8 cellular contexts compared by ENCODE assay signal in the genomic region with DNA sequence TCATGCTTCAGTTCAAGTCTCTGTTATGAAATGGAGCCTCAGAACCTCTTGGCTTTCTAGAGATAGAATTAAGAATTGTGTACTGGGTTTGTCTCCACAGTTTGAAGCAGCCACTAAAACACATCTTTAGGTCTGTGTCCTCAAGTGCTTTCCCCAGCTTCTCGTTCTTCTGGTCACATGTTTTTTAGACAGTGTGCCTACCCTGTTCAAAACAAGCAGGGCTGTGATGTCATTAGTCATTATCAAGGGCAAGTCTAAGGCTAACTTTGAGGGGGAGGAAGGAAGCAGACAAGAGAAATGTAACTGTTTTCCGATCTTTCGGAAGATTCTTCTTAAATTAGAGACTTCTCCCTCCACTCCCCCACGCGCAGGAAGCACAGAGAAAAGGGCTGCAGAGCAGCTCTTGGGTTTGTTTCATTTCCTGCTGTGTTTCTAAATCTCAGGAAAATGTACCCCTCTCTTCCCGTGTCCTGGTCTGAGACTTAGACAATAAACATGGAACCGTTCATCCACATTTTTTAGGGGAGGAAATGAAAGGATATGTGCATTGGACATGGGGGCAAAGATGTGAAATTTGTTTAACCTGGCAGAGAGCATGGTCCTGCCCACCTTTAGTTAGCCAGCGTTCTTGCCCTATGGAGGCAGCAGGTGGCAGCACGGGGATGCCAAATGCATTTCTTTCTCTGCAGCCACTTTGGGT. TPM values are rescaled to one million over a fixed set of nuclear protein-coding genes. Genes with fewer than 3 reads are reported as not detected.
DNase-seq lines count a peak whose midpoint lies in the region; ATAC-seq lines count a peak whose summit lies in the region.

No MANE protein-coding gene starts in this region.

- intact Hi-C loops in sciatic nerve (cut with DNase I): no loop called here

- H3K36me3 ChIP-seq in CD4-positive, CD25-positive, alpha-beta regulatory T cell (ENCODE audit: control insufficient read depth, insufficient read depth, low read length): peaks cover 25% of the 10 kb centered on the region

- H3K4me3 ChIP-seq in CD4-positive, CD25-positive, alpha-beta regulatory T cell (ENCODE audit: low read depth, low read length): peak overlapping the region; percentile 80

- CTCF ChIA-PET in activated naive CD4-positive, alpha-beta T cell treated with anti-CD3 and anti-CD28 coated beads, Interleukin-2, amount 10 ng/mL, durations not matched to agents 7 days and 5 days (lab: Charles Lee): interaction anchor here (0.8 to 3.8 kb wide), 20 partner anchors 13 to 593 kb away, joined by 3 to 65 read pairs (median 4); a partner anchor contains a TSS

- no peaks in the 10 kb centered on the region for H3K27me3 ChIP-seq in CD4-positive, CD25-positive, alpha-beta regulatory T cell (ENCODE audit: control insufficient read depth, insufficient read depth, low read length)

- H3K27ac Mint-ChIP-seq in CD4-positive, CD25-positive, alpha-beta regulatory T cell: peak overlapping the region; percentile 92 to 96 (median 94)
- H3K27ac Mint-ChIP-seq in activated naive CD4-positive, alpha-beta T cell treated with anti-CD3 and anti-CD28 coated beads, Interleukin-2, amount 10 ng/mL, durations not matched to agents 7 days and 5 days: peak overlapping the region; percentile 90

- peak; percentile 29 to 81 (median 64) for DNase-seq in CD4-positive, CD25-positive, alpha-beta regulatory T cell
- DNase-seq in H4 (ENCODE audit: low spot score): peak; percentile 44
- DNase-seq in OCI-M1 (lab: John Stamatoyannopoulos, UW): peak; percentile 84
- DNase-seq in activated naive CD4-positive, alpha-beta T cell treated with anti-CD3 and anti-CD28 coated beads, Interleukin-2, amount 10 ng/mL, durations not matched to agents 7 days and 5 days: peak; percentile 66
- peak; percentile 37 for DNase-seq in globus pallidus (ENCODE audit: low spot score)
- no peak for DNase-seq in sciatic nerve (ENCODE audit: low spot score)
- DNase-seq in T1000 (lab: John Stamatoyannopoulos, UW): no peak

- no peaks in the 10 kb centered on the region for H3K9me3 ChIP-seq in CD4-positive, CD25-positive, alpha-beta regulatory T cell (ENCODE audit: control insufficient read depth in 2 of 2, low read length in 2 of 2)

- peak overlapping the region; percentile 79 for H3K27ac ChIP-seq in CD4-positive, CD25-positive, alpha-beta regulatory T cell (ENCODE audit: insufficient read depth, low read length, poor library complexity, severe bottlenecking)

- peak; percentile 75 to 76 for ATAC-seq in CD4-positive, CD25-positive, alpha-beta regulatory T cell (ENCODE audit: low read depth in 2 of 2)
- ATAC-seq in sciatic nerve: peak; percentile 32
- no peak for ATAC-seq in HG02938 (IDR thresholded peaks at IDR 0.05; ENCODE audit: unreplicated experiment)

- H3K4me1 Mint-ChIP-seq in CD4-positive, CD25-positive, alpha-beta regulatory T cell: peaks cover 14 to 43% (median 23%) of the 10 kb centered on the region in 4 donors
- H3K4me1 Mint-ChIP-seq in activated naive CD4-positive, alpha-beta T cell treated with anti-CD3 and anti-CD28 coated beads, Interleukin-2, amount 10 ng/mL, durations not matched to agents 7 days and 5 days: peaks cover 51% of the 10 kb centered on the region

- H3K4me3 Mint-ChIP-seq in CD4-positive, CD25-positive, alpha-beta regulatory T cell: peak overlapping the region; percentile 82 to 91 (median 88)
- peak overlapping the region; percentile 56 for H3K4me3 Mint-ChIP-seq in activated naive CD4-positive, alpha-beta T cell treated with anti-CD3 and anti-CD28 coated beads, Interleukin-2, amount 10 ng/mL, durations not matched to agents 7 days and 5 days

- peaks cover 28% of the 10 kb centered on the region for H3K4me1 ChIP-seq in CD4-positive, CD25-positive, alpha-beta regulatory T cell (ENCODE audit: control insufficient read depth, insufficient read depth, low read length, poor library complexity, severe bottlenecking)

- peaks cover 2% of the 10 kb centered on the region for H3K36me3 Mint-ChIP-seq in CD4-positive, CD25-positive, alpha-beta regulatory T cell
- peaks cover 24% of the 10 kb centered on the region for H3K36me3 Mint-ChIP-seq in activated naive CD4-positive, alpha-beta T cell treated with anti-CD3 and anti-CD28 coated beads, Interleukin-2, amount 10 ng/mL, durations not matched to agents 7 days and 5 days

- H3K27me3 Mint-ChIP-seq in CD4-positive, CD25-positive, alpha-beta regulatory T cell: no peaks in the 10 kb centered on the region
- H3K27me3 Mint-ChIP-seq in activated naive CD4-positive, alpha-beta T cell treated with anti-CD3 and anti-CD28 coated beads, Interleukin-2, amount 10 ng/mL, durations not matched to agents 7 days and 5 days: peaks cover 13% of the 10 kb centered on the region

- no peaks in the 10 kb centered on the region for H3K9me3 Mint-ChIP-seq in CD4-positive, CD25-positive, alpha-beta regulatory T cell
- H3K9me3 Mint-ChIP-seq in activated naive CD4-positive, alpha-beta T cell treated with anti-CD3 and anti-CD28 coated beads, Interleukin-2, amount 10 ng/mL, durations not matched to agents 7 days and 5 days: no peaks in the 10 kb centered on the region

RNA-seq across cellular contexts. Expression of a gene that starts 3.1 kb away (rescaled TPM):
- 15.9 TPM for total RNA-seq in CD4-positive, CD25-positive, alpha-beta regulatory T cell
- polyA plus RNA-seq in CD4-positive, CD25-positive, alpha-beta regulatory T cell: 10 to 100 TPM; 31.0 to 43.7 (median 34.6) TPM
- 51.1 and 52.7 TPM in 2 replicates for total RNA-seq in H4 (2014; rRNA removed; shearing (Covaris generic))
- 14.7 TPM for total RNA-seq in sciatic nerve

RNA-seq across cellular contexts. Expression of a gene that starts 18.6 kb away (rescaled TPM):
- total RNA-seq in CD4-positive, CD25-positive, alpha-beta regulatory T cell: not detected
- under 1 TPM in 1 of 4 donors, not detected in 3; 0.09 TPM for polyA plus RNA-seq in CD4-positive, CD25-positive, alpha-beta regulatory T cell
- total RNA-seq in H4 (2014; rRNA removed; shearing (Covaris generic)): not detected in 2 replicates
- total RNA-seq in sciatic nerve: not detected

RNA-seq across cellular contexts. Expression of a gene that starts 28.7 kb away (rescaled TPM):
- not detected for total RNA-seq in CD4-positive, CD25-positive, alpha-beta regulatory T cell
- not detected for polyA plus RNA-seq in CD4-positive, CD25-positive, alpha-beta regulatory T cell
- not detected in 2 replicates for total RNA-seq in H4 (2014; rRNA removed; shearing (Covaris generic))
- total RNA-seq in sciatic nerve: not detected

RNA-seq across cellular contexts. Expression of a gene that starts 50.1 kb away (rescaled TPM):
- total RNA-seq in CD4-positive, CD25-positive, alpha-beta regulatory T cell: 38.7 TPM
- polyA plus RNA-seq in CD4-positive, CD25-positive, alpha-beta regulatory T cell: 100 to 1,000 TPM; 105 to 147 (median 120) TPM
- total RNA-seq in H4 (2014; rRNA removed; shearing (Covaris generic)): 49.6 and 53.1 TPM in 2 replicates
- total RNA-seq in sciatic nerve: 44.0 TPM

Comparison
In these comparisons a context has a peak if more than half of its experiments do, and no peak if none do; other contexts are left out.
1. DNase-seq: peak in CD4-positive, CD25-positive, alpha-beta regulatory T cell (3 of 3), H4 (single experiment), OCI-M1 (single experiment), activated naive CD4-positive, alpha-beta T cell treated with anti-CD3 and anti-CD28 coated beads, Interleukin-2, amount 10 ng/mL, durations not matched to agents 7 days and 5 days (single experiment) and globus pallidus (single experiment); none in sciatic nerve (single experiment) and T1000 (single experiment).